ENCODE assay signal across 9 cellular contexts in the genomic region with DNA sequence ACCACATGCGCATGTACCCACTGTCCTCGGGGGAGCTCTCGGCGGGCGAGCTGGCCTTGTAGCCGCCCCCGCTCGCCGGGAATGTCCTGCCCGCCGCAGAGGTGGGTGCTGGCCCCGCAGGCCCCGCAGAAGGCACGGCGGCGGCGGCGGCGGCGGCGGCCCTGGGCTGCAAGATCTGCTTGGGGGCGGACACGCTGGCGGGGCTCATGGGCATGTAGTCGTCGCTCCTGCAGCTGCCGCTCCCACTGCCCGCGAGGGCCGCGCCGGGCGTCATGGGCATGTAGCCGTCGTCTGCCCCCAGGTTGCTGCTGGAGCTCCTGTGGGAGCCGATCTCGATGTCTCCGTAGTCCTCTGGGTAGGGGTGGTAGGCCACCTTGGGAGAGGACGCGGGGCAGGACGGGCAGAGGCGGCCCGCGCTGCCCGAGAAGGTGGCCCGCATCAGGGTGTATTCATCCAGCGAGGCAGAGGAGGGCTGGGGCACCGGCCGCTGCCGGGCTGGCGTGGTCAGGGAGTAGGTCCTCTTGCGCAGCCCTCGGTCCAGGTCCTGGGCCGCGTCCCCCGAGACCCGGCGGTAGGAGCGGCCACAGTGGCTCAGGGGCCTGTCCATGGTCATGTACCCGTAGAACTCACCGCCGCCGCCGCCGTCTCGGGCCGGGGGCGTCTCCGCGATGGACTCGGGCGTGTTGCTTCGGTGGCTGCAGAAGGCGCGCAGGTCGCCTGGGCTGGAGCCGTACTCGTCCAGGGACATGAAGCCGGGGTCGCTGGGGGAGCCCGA. TPM values are rescaled to one million over a fixed set of nuclear protein-coding genes. Genes with fewer than 3 reads are reported as not detected.
A peak's percentile ranks its signal among the peaks of the same experiment; 100 is the strongest.
DNase-seq lines count a peak whose midpoint lies in the region; ATAC-seq, FAIRE-seq and TF ChIP-seq lines count a peak whose summit lies in the region.
"Had no signal": no experiment of that assay in that cellular context is flagged by ENCODE, and none has a peak within 500 bp of the region (broad histone marks: within the 10 kb centered on the region; RNA-seq: fewer than 3 reads in every experiment).

No MANE protein-coding gene starts in this region.

- DNase-seq in Caki2 (ENCODE audit: low read depth) = peak; percentile 71
- peak in 1 of 2 donors; percentile 57 for DNase-seq in foreskin fibroblast
- DNase-seq in retinal pigment epithelial cell (ENCODE audit: low read depth) = no peak
- DNase-seq in NK-92 (lab: John Stamatoyannopoulos, UW; ENCODE audit: unreplicated experiment) = no peak
- no peak for DNase-seq in D721Med (ENCODE audit: insufficient read length, low spot score)
- DNase-seq in iPS-NIHi11 (ENCODE audit: low spot score) = no peak
- DNase-seq: activated CD4-positive, alpha-beta T cell treated with anti-CD3 and anti-CD28 coated beads for 1 hour had no signal

- no peak for FAIRE-seq in D721Med (lab: Jason Lieb, UNC)

- H3K4me3 ChIP-seq in foreskin fibroblast (ENCODE audit: low read depth in 1 of 2, low read length in 2 of 2) (peak overlapping the region; percentile 55 to 59), retinal pigment epithelial cell (ENCODE audit: low read length) (peak overlapping the region; percentile 57)

- TF ChIP-seq CTCF in foreskin fibroblast (IDR thresholded peaks at IDR 0.05; ENCODE audit: low read depth, low read length) (no peak), retinal pigment epithelial cell (conservative IDR thresholded peaks at IDR 0.05; ENCODE audit: low read depth, low read length) (no peak), D721Med (IDR thresholded peaks at IDR 0.05; ENCODE audit: insufficient read depth, missing control alignments) (no peak)

- ATAC-seq in SK-N-SH treated with all-trans-retinoic acid at 6 μM for 48 hours = peak; percentile 0; the same call in 2 of the 3 replicates
- no peak for ATAC-seq in GM19328 (IDR thresholded peaks at IDR 0.05; ENCODE audit: unreplicated experiment)

- in situ Hi-C loops in Caki2 (cut with HindIII; ENCODE audit: low pct_unique_long_range_greater_than_20kb, low sequenced_read_pairs) = no loop called here

TF ChIP-seq in SK-N-SH treated with all-trans-retinoic acid at 6 μM for 48 hours, 23 proteins besides CTCF, POLR2A, EP300 and RAD21:
- no peak for TF ChIP-seq ISL1 (CRISPR knock-in tag; IDR thresholded peaks at IDR 0.05)
- TF ChIP-seq CSDC2 (CRISPR knock-in tag; IDR thresholded peaks at IDR 0.05) = no peak
- TF ChIP-seq ZFP3 (CRISPR knock-in tag; IDR thresholded peaks at IDR 0.05) = 0 out of 2 replicates have a peak, but pooled peaks have one; percentile 18
- TF ChIP-seq ZC3H10 (CRISPR knock-in tag; IDR thresholded peaks at IDR 0.05) = no peak

RNA-seq across cellular contexts. Expression of gene IRS2, which starts 2.4 kb away (rescaled TPM):
- 18.1 and 21.2 TPM in 2 replicates for total RNA-seq in Caki2 (2014; rRNA removed; shearing (Covaris generic); ENCODE audit: low replicate concordance)
